Comparison of ENCODE assay signal across 8 cellular contexts in genomic region chr16:67108931-67109406, GRCh38. TPM values are rescaled to one million over a fixed set of nuclear protein-coding genes. Genes with fewer than 3 reads are reported as not detected.
DNase-seq lines count a peak whose midpoint lies in the region; ATAC-seq and TF ChIP-seq lines count a peak whose summit lies in the region.

No MANE protein-coding gene starts in this region.

- peaks cover 35% of the 10 kb centered on the region for H3F3A ChIP-seq in SK-N-SH (replicated peaks; ENCODE audit: insufficient read depth)

- H3K27me3 ChIP-seq in SK-N-SH (ENCODE audit: insufficient read depth) (no peaks in the 10 kb centered on the region), kidney epithelial cell (ENCODE audit: control insufficient read depth, insufficient read depth, low read length) (no peaks in the 10 kb centered on the region), subcutaneous abdominal adipose tissue (ENCODE audit: control insufficient read depth in 5 of 5, insufficient read depth in 4 of 5, low read length in 5 of 5) (no peaks in the 10 kb centered on the region)

- H3K27ac Mint-ChIP-seq in activated naive CD8-positive, alpha-beta T cell treated with anti-CD3 and anti-CD28 coated beads, Interleukin-2, amount 50 U/mL, for 24 hours, result peak overlapping the region; percentile 89

- TF ChIP-seq RAD21 in SK-N-SH (IDR thresholded peaks at IDR 0.05; ENCODE audit: low read length), result no peak

- peak overlapping the region; percentile 98 for H3K4me2 ChIP-seq in SK-N-SH

- 90% methylated on average over 17 of the region's 18 CpGs for WGBS in SK-N-SH (ENCODE audit: low lambda C conversion rate)

- H3K4me3 ChIP-seq in SK-N-SH (ENCODE audit: low read depth in 2 of 2, low read length in 1 of 2) (peak overlapping the region in 1 of 2 experiments; percentile 84; a peak in 2 of 4 replicates), kidney epithelial cell (ENCODE audit: low read depth, low read length) (peak overlapping the region; percentile 73), subcutaneous abdominal adipose tissue (ENCODE audit: low read depth in 1 of 5, low read length in 5 of 5) (peak overlapping the region; percentile 83 to 98 (median 95))

- H4K20me1 ChIP-seq in SK-N-SH (ENCODE audit: insufficient read depth), result no peaks in the 10 kb centered on the region

- ATAC-seq in SK-N-SH treated with all-trans-retinoic acid at 6 μM for 48 hours, result no peak
- ATAC-seq in activated naive CD8-positive, alpha-beta T cell treated with anti-CD3 and anti-CD28 coated beads, Interleukin-2, amount 50 U/mL, for 24 hours, result no peak
- ATAC-seq in HG03378 (IDR thresholded peaks at IDR 0.05; ENCODE audit: unreplicated experiment), result no peak

- H3K36me3 ChIP-seq in SK-N-SH (replicated peaks in 1 of 2; ENCODE audit: control insufficient read depth in 1 of 2, insufficient read depth in 2 of 2, low read length in 1 of 2) (no peaks in the 10 kb centered on the region), kidney epithelial cell (ENCODE audit: control insufficient read depth, insufficient read depth, low read length) (no peaks in the 10 kb centered on the region), subcutaneous abdominal adipose tissue (ENCODE audit: control insufficient read depth in 5 of 5, insufficient read depth in 5 of 5, low read length in 5 of 5) (peaks cover 0 to 9% (median 2%) of the 10 kb centered on the region in 5 donors)

- H3K79me2 ChIP-seq in SK-N-SH (ENCODE audit: insufficient read depth), result peaks cover 40% of the 10 kb centered on the region

- no peaks in the 10 kb centered on the region for H3K27me3 Mint-ChIP-seq in activated naive CD8-positive, alpha-beta T cell treated with anti-CD3 and anti-CD28 coated beads, Interleukin-2, amount 50 U/mL, for 24 hours

- no peaks in the 10 kb centered on the region for H3K9me2 ChIP-seq in SK-N-SH

- H3K4me1 ChIP-seq in SK-N-SH (ENCODE audit: control insufficient read depth in 1 of 2, insufficient read depth in 2 of 2, low read depth in 1 of 2, low read length in 1 of 2) (peaks cover 10 to 23% of the 10 kb centered on the region in 2 experiments; a peak in 1 of 4 replicates), subcutaneous abdominal adipose tissue (ENCODE audit: control insufficient read depth in 5 of 5, insufficient read depth in 5 of 5, low read length in 5 of 5) (peaks cover 0 to 51% (median 36%) of the 10 kb centered on the region in 5 donors)

- POLR2A ChIA-PET in SK-N-SH (lab: Yijun Ruan, JAX), result no interaction called here

- peak overlapping the region; percentile 46; the same call in 1 of the 2 replicates for H3K9ac ChIP-seq in SK-N-SH
- peak overlapping the region in 4 of 5 donors; percentile 89 to 98 (median 94) for H3K9ac ChIP-seq in subcutaneous abdominal adipose tissue (ENCODE audit: low read length in 5 of 5)

- peak overlapping the region; percentile 96 for H3K4me3 Mint-ChIP-seq in activated naive CD8-positive, alpha-beta T cell treated with anti-CD3 and anti-CD28 coated beads, Interleukin-2, amount 50 U/mL, for 24 hours

- CTCF ChIA-PET in SK-N-SH (lab: Yijun Ruan, JAX), result interaction anchor here (1.2 to 6.1 kb wide), 3 partner anchors 46 to 130 kb away, joined by 3 to 36 read pairs (median 16); no protein-coding TSS in a partner anchor

- H3K9me3 Mint-ChIP-seq in activated naive CD8-positive, alpha-beta T cell treated with anti-CD3 and anti-CD28 coated beads, Interleukin-2, amount 50 U/mL, for 24 hours, result no peaks in the 10 kb centered on the region

- no peak for DNase-seq in SK-N-SH
- no peak for DNase-seq in activated naive CD8-positive, alpha-beta T cell treated with anti-CD3 and anti-CD28 coated beads, Interleukin-2, amount 50 U/mL, for 24 hours
- no peak for DNase-seq in kidney epithelial cell (ENCODE audit: low read depth)
- DNase-seq in OCI-M1 (lab: John Stamatoyannopoulos, UW), result no peak
- DNase-seq in NCI-H510A (lab: John Stamatoyannopoulos, UW), result no peak

- no peaks in the 10 kb centered on the region for H3K9me3 ChIP-seq in SK-N-SH
- H3K9me3 ChIP-seq in subcutaneous abdominal adipose tissue (ENCODE audit: control insufficient read depth in 5 of 5, low read length in 5 of 5), result no peaks in the 10 kb centered on the region

- peak overlapping the region; percentile 92; the same call in 1 of the 2 replicates for H2AFZ ChIP-seq in SK-N-SH (ENCODE audit: low read depth)

- TF ChIP-seq CTCF in SK-N-SH (IDR thresholded peaks at IDR 0.05) (no peak), kidney epithelial cell (IDR thresholded peaks at IDR 0.05; ENCODE audit: insufficient read depth, low read length, poor library complexity, severe bottlenecking) (no peak)

- peaks cover 2% of the 10 kb centered on the region for H3K36me3 Mint-ChIP-seq in activated naive CD8-positive, alpha-beta T cell treated with anti-CD3 and anti-CD28 coated beads, Interleukin-2, amount 50 U/mL, for 24 hours (ENCODE audit: low read depth)

- H3K4me1 Mint-ChIP-seq in activated naive CD8-positive, alpha-beta T cell treated with anti-CD3 and anti-CD28 coated beads, Interleukin-2, amount 50 U/mL, for 24 hours, result peaks cover 32% of the 10 kb centered on the region

- TF ChIP-seq EP300 in SK-N-SH (IDR thresholded peaks at IDR 0.05; ENCODE audit: borderline replicate concordance in 1 of 2, low read depth in 1 of 2, low read length in 1 of 2), result no peak

- H3K27ac ChIP-seq in SK-N-SH (ENCODE audit: low read depth in 2 of 2, low read length in 1 of 2), result peak overlapping the region; percentile 38 to 75; a peak in 3 of 4 replicates
- H3K27ac ChIP-seq in subcutaneous abdominal adipose tissue (ENCODE audit: low read depth, low read length), result peak overlapping the region; percentile 83

TF ChIP-seq in SK-N-SH, 30 proteins besides CTCF, POLR2A, EP300 and RAD21:
- no peak for TF ChIP-seq GABPA (IDR thresholded peaks at IDR 0.05; ENCODE audit: low read depth)
- TF ChIP-seq NFIC (IDR thresholded peaks at IDR 0.05; ENCODE audit: borderline replicate concordance), result no peak
- no peak for TF ChIP-seq USF2 (IDR thresholded peaks at IDR 0.05; ENCODE audit: borderline replicate concordance, low read depth, low read length)
- TF ChIP-seq GATA2 (CRISPR knock-in tag; IDR thresholded peaks at IDR 0.05), result no peak
- TF ChIP-seq FOXM1 (IDR thresholded peaks at IDR 0.05; ENCODE audit: low read depth), result no peak
- no peak for TF ChIP-seq TCF12 (IDR thresholded peaks at IDR 0.05)
- no peak for TF ChIP-seq NRF1 (IDR thresholded peaks at IDR 0.05; ENCODE audit: low read depth, low read length)
- no peak for TF ChIP-seq CHD2 (IDR thresholded peaks at IDR 0.05; ENCODE audit: low read length, partially characterized antibody)

TF ChIP-seq in SK-N-SH treated with all-trans-retinoic acid at 6 μM for 48 hours, 23 proteins besides CTCF, POLR2A, EP300 and RAD21 (continues in another document):
- TF ChIP-seq CSDC2 (CRISPR knock-in tag; IDR thresholded peaks at IDR 0.05) (no peak), ESRRG (CRISPR knock-in tag; IDR thresholded peaks at IDR 0.05) (no peak), ZFP30 (CRISPR knock-in tag; IDR thresholded peaks at IDR 0.05) (no peak), SNAI2 (CRISPR knock-in tag; IDR thresholded peaks at IDR 0.05) (no peak), OSR1 (CRISPR knock-in tag; IDR thresholded peaks at IDR 0.05) (no peak), PATZ1 (CRISPR knock-in tag; IDR thresholded peaks at IDR 0.05; ENCODE audit: borderline replicate concordance) (no peak), PPARA (CRISPR knock-in tag; IDR thresholded peaks at IDR 0.05; ENCODE audit: borderline replicate concordance) (no peak), TCF4 (CRISPR knock-in tag; IDR thresholded peaks at IDR 0.05; ENCODE audit: borderline replicate concordance) (no peak), ZC3H10 (CRISPR knock-in tag; IDR thresholded peaks at IDR 0.05) (no peak), TOX (CRISPR knock-in tag; IDR thresholded peaks at IDR 0.05; ENCODE audit: borderline replicate concordance) (no peak)

RNA-seq across cellular contexts. Expression of gene PHAF1, which starts 0.8 kb away (rescaled TPM):
- polyA plus RNA-seq in SK-N-SH (2012; rRNA removed), result 17.3 and 22.6 TPM in 2 replicates
- polyA plus RNA-seq in SK-N-SH (2012; cell fraction: cytosol; rRNA removed), result 13.9 and 17.5 TPM in 2 replicates
- 37.7 and 44.0 TPM in 2 replicates for polyA plus RNA-seq in SK-N-SH (2012; cell fraction: nucleus; rRNA removed)
- total RNA-seq in kidney epithelial cell, result 23.1 and 24.6 TPM in 2 replicates

RNA-seq across cellular contexts. Expression of gene B3GNT9, which starts 41.8 kb away (rescaled TPM):
- 9.8 and 9.9 TPM in 2 replicates for polyA plus RNA-seq in SK-N-SH (2012; rRNA removed)
- polyA plus RNA-seq in SK-N-SH (2012; cell fraction: cytosol; rRNA removed), result 5.4 and 8.2 TPM in 2 replicates
- 23.8 and 29.1 TPM in 2 replicates for polyA plus RNA-seq in SK-N-SH (2012; cell fraction: nucleus; rRNA removed)
- 1.5 and 2.4 TPM in 2 replicates for total RNA-seq in kidney epithelial cell

RNA-seq across cellular contexts. Expression of gene TRADD, which starts 50.7 kb away (rescaled TPM):
- polyA plus RNA-seq in SK-N-SH (2012; rRNA removed), result 27.7 and 28.5 TPM in 2 replicates
- polyA plus RNA-seq in SK-N-SH (2012; cell fraction: cytosol; rRNA removed), result 13.4 and 21.9 TPM in 2 replicates
- 53.4 and 65.8 TPM in 2 replicates for polyA plus RNA-seq in SK-N-SH (2012; cell fraction: nucleus; rRNA removed)
- total RNA-seq in kidney epithelial cell, result 30.0 and 36.3 TPM in 2 replicates

RNA-seq across cellular contexts. Expression of gene FBXL8, which starts 50.8 kb away (rescaled TPM):
- polyA plus RNA-seq in SK-N-SH (2012; rRNA removed), result 17.8 and 21.8 TPM in 2 replicates
- 2.9 and 5.0 TPM in 2 replicates for polyA plus RNA-seq in SK-N-SH (2012; cell fraction: cytosol; rRNA removed)
- 198 and 356 TPM in 2 replicates for polyA plus RNA-seq in SK-N-SH (2012; cell fraction: nucleus; rRNA removed)
- 6.6 and 9.6 TPM in 2 replicates for total RNA-seq in kidney epithelial cell

RNA-seq across cellular contexts. Expression of gene HSF4, which starts 55.6 kb away (rescaled TPM):
- 33.4 and 44.4 TPM in 2 replicates for polyA plus RNA-seq in SK-N-SH (2012; rRNA removed)
- 2.1 and 4.7 TPM in 2 replicates for polyA plus RNA-seq in SK-N-SH (2012; cell fraction: cytosol; rRNA removed)
- 393 and 428 TPM in 2 replicates for polyA plus RNA-seq in SK-N-SH (2012; cell fraction: nucleus; rRNA removed)
- 1.5 and 5.5 TPM in 2 replicates for total RNA-seq in kidney epithelial cell
